Comparison of ENCODE assay signal across 25 cellular contexts in genomic region chr7:142263598-142264380, GRCh38. TPM values are rescaled to one million over a fixed set of nuclear protein-coding genes. Genes with fewer than 3 reads are reported as not detected.
DNase-seq lines count a peak whose midpoint lies in the region; FAIRE-seq and TF ChIP-seq lines count a peak whose summit lies in the region.
"Had no signal": no experiment of that assay in that cellular context is flagged by ENCODE, and none has a peak within 500 bp of the region (broad histone marks: within the 10 kb centered on the region; RNA-seq: fewer than 3 reads in every experiment).

No MANE protein-coding gene starts in this region.

- H3K14ac ChIP-seq in H9 (ENCODE audit: insufficient read depth, low read length) = no peak overlapping the region

- H3K4me2 ChIP-seq in Karpas-422 (ENCODE audit: low read depth, low read length, poor library complexity, severe bottlenecking) = no peak overlapping the region
- H3K4me2 ChIP-seq in H9 (ENCODE audit: insufficient read depth, insufficient read length, low read length) = no peak overlapping the region

- FAIRE-seq in bronchial epithelial cell (lab: Jason Lieb, UNC) = no peak

- H3K4me3 Mint-ChIP-seq in H9 = no peak overlapping the region
- H3K4me3 Mint-ChIP-seq: CD4-positive, alpha-beta memory T cell; IgD-negative memory B cell; natural killer cell; stimulated activated effector memory CD8-positive, alpha-beta T cell treated with anti-CD3 and anti-CD28 coated beads, Interleukin-12 subunit alpha, Interleukin-12 subunit beta, amount 100 ng/mL, for 72 hours had no signal

- no peak overlapping the region for H3K4ac ChIP-seq in H9 (ENCODE audit: low read depth, low read length)

- H3K27ac ChIP-seq in Karpas-422 (ENCODE audit: low read length) = no peak overlapping the region
- H3K27ac ChIP-seq in H9 (ENCODE audit: insufficient read length, low read depth, low read length) = no peak overlapping the region
- H3K27ac ChIP-seq: cardiac muscle cell, esophagus muscularis mucosa, heart left ventricle, prostate gland, thyroid gland had no signal

- peaks cover 8 to 9% of the 10 kb centered on the region in 2 experiments; a peak in 4 of 5 replicates for H3K9me3 Mint-ChIP-seq in H9
- H3K9me3 Mint-ChIP-seq: natural killer cell had no signal

- H2AFZ ChIP-seq in Karpas-422 (ENCODE audit: low read length) (no peak overlapping the region), H9 (ENCODE audit: low read length) (no peak overlapping the region)

- TF ChIP-seq CTCF in bronchial epithelial cell (IDR thresholded peaks at IDR 0.05; ENCODE audit: insufficient read depth, low read length, severe bottlenecking) = no peak
- TF ChIP-seq CTCF in H9 (conservative IDR thresholded peaks at IDR 0.05) = no peak

- no peaks in the 10 kb centered on the region for H3K9me2 ChIP-seq in Karpas-422 (replicated peaks; ENCODE audit: insufficient read depth, low read length)

- no peak overlapping the region for H4K8ac ChIP-seq in H9 (replicated peaks; ENCODE audit: insufficient read length, low read depth, low read length)

- H4K20me1 ChIP-seq in Karpas-422 (ENCODE audit: insufficient read depth, low read depth, low read length) (no peaks in the 10 kb centered on the region), H9 (ENCODE audit: control insufficient read depth, insufficient read depth, insufficient read length) (no peaks in the 10 kb centered on the region)

- no peak overlapping the region for H3T11ph ChIP-seq in H9 (ENCODE audit: low read length)

- no peaks in the 10 kb centered on the region for H3K23me2 ChIP-seq in H9 (ENCODE audit: insufficient read length, low read depth, low read length, poor library complexity, severe bottlenecking)

- H3K4me3 ChIP-seq in MG63 (no peak overlapping the region), bronchial epithelial cell (ENCODE audit: low read depth, low read length) (no peak overlapping the region), Karpas-422 (ENCODE audit: low read length) (no peak overlapping the region)
- H3K4me3 ChIP-seq: cardiac muscle cell, esophagus muscularis mucosa, heart left ventricle, prostate gland, thyroid gland had no signal

- no peaks in the 10 kb centered on the region for H3K79me1 ChIP-seq in H9 (ENCODE audit: insufficient read depth, low read depth, low read length, poor library complexity, severe bottlenecking)

- no peak overlapping the region for H2BK120ac ChIP-seq in H9 (ENCODE audit: low read depth, low read length, poor library complexity, severe bottlenecking)

- no peak overlapping the region for H3K27ac Mint-ChIP-seq in H9
- H3K27ac Mint-ChIP-seq: activated naive CD4-positive, alpha-beta T cell treated with anti-CD3 and anti-CD28 coated beads, Interleukin-2, amount 50 U/mL, for 72 hours; CD4-positive, alpha-beta memory T cell; IgD-negative memory B cell; natural killer cell; stimulated activated effector memory CD8-positive, alpha-beta T cell treated with anti-CD3 and anti-CD28 coated beads, Interleukin-12 subunit alpha, Interleukin-12 subunit beta, amount 100 ng/mL, for 72 hours had no signal

- H2BK15ac ChIP-seq in H9 (ENCODE audit: low read depth, low read length) = no peak overlapping the region

- H2BK5ac ChIP-seq in H9 (ENCODE audit: insufficient read length, low read length) = no peak overlapping the region

- H3K27me3 Mint-ChIP-seq in H9 (ENCODE audit: low read depth) = peaks cover 11% of the 10 kb centered on the region
- H3K27me3 Mint-ChIP-seq: IgD-negative memory B cell had no signal

- no peaks in the 10 kb centered on the region for H3K4me1 Mint-ChIP-seq in H9
- H3K4me1 Mint-ChIP-seq: CD4-positive, alpha-beta memory T cell; IgD-negative memory B cell; natural killer cell; stimulated activated effector memory CD8-positive, alpha-beta T cell treated with anti-CD3 and anti-CD28 coated beads, Interleukin-12 subunit alpha, Interleukin-12 subunit beta, amount 100 ng/mL, for 72 hours had no signal

- H3K9me3 ChIP-seq in MG63 = no peaks in the 10 kb centered on the region
- H3K9me3 ChIP-seq in Karpas-422 (ENCODE audit: low read length) = no peaks in the 10 kb centered on the region
- no peaks in the 10 kb centered on the region for H3K9me3 ChIP-seq in H9 (ENCODE audit: control insufficient read depth, low read depth, low read length)
- H3K9me3 ChIP-seq: esophagus muscularis mucosa, prostate gland, thyroid gland had no signal

- no peak overlapping the region for H2BK20ac ChIP-seq in H9 (ENCODE audit: low read depth, low read length, poor library complexity, severe bottlenecking)

- DNase-seq in COLO829 (ENCODE audit: low spot score) (peak; percentile 54), MG63 (peak; percentile 5), bronchial epithelial cell (ENCODE audit: low read depth) (peak; percentile 66), myocyte (ENCODE audit: low read depth) (peak; percentile 16), Karpas-422 (no peak), H9 (no peak), OCI-M1 (lab: John Stamatoyannopoulos, UW) (no peak)
- no peak for DNase-seq in activated CD4-positive, CD25-positive, alpha-beta regulatory T cell treated with anti-CD3 and anti-CD28 coated beads, Interleukin-2, amount 50 U/mL, for 72 hours
- DNase-seq: activated CD8-positive, alpha-beta memory T cell treated with anti-CD3 and anti-CD28 coated beads for 24 hours; CD4-positive, alpha-beta memory T cell; DMS79; heart left ventricle; MV-4-11; natural killer cell; NCI-H187 treated with DMSO at 0.1 percent for 48 hours; NCI-H446; Right ventricle myocardium superior; thyroid gland had no signal

- H3K27me3 ChIP-seq in MG63 = no peaks in the 10 kb centered on the region
- no peaks in the 10 kb centered on the region for H3K27me3 ChIP-seq in bronchial epithelial cell (ENCODE audit: control insufficient read depth, insufficient read depth, low read length)
- no peaks in the 10 kb centered on the region for H3K27me3 ChIP-seq in Karpas-422 (ENCODE audit: low read length)
- H3K27me3 ChIP-seq in H9 (ENCODE audit: insufficient read depth, low read length) = no peaks in the 10 kb centered on the region
- H3K27me3 ChIP-seq: cardiac muscle cell, esophagus muscularis mucosa, heart left ventricle, thyroid gland had no signal

- no peak overlapping the region for H3K23ac ChIP-seq in H9 (ENCODE audit: insufficient read length, low read depth, low read length)

- no peak overlapping the region for H3K9ac ChIP-seq in Karpas-422 (ENCODE audit: low read length)
- H3K9ac ChIP-seq in H9 (ENCODE audit: extremely low read depth, insufficient read length, low read length) = no peak overlapping the region

- WGBS in H9 (ENCODE audit: extremely low coverage, insufficient read length, low lambda C conversion rate) = no CpG with 5 or more reads among the region's 8 CpGs

- H4K91ac ChIP-seq in H9 (ENCODE audit: insufficient read length, low read depth, low read length) = no peak overlapping the region

- H2BK12ac ChIP-seq in H9 (ENCODE audit: insufficient read length, low read depth, low read length) = no peak overlapping the region

- H2AK5ac ChIP-seq in H9 (ENCODE audit: insufficient read length, low read length) = no peak overlapping the region

- H3K36me3 Mint-ChIP-seq in H9 (ENCODE audit: insufficient read depth in 1 of 3, low read depth in 3 of 3) = no peaks in the 10 kb centered on the region; a peak in 1 of 7 replicates
- H3K36me3 Mint-ChIP-seq: activated naive CD4-positive, alpha-beta T cell treated with anti-CD3 and anti-CD28 coated beads, Interleukin-2, amount 50 U/mL, for 72 hours; CD4-positive, alpha-beta memory T cell; IgD-negative memory B cell; natural killer cell; stimulated activated effector memory CD8-positive, alpha-beta T cell treated with anti-CD3 and anti-CD28 coated beads, Interleukin-12 subunit alpha, Interleukin-12 subunit beta, amount 100 ng/mL, for 72 hours had no signal

- H3K4me1 ChIP-seq in Karpas-422 (ENCODE audit: low read length) (no peaks in the 10 kb centered on the region), H9 (ENCODE audit: insufficient read depth, low read length) (no peaks in the 10 kb centered on the region)
- H3K4me1 ChIP-seq: esophagus muscularis mucosa, heart left ventricle, prostate gland, thyroid gland had no signal

- H4K5ac ChIP-seq in H9 (ENCODE audit: insufficient read length, low read depth, low read length) = no peak overlapping the region

- no peak overlapping the region for H3K18ac ChIP-seq in H9 (ENCODE audit: insufficient read length, low read depth, low read length)

- H3K36me3 ChIP-seq in MG63 (no peaks in the 10 kb centered on the region), bronchial epithelial cell (ENCODE audit: control insufficient read depth, insufficient read depth, low read length) (no peaks in the 10 kb centered on the region), Karpas-422 (ENCODE audit: insufficient read depth, low read length) (no peaks in the 10 kb centered on the region)
- H3K36me3 ChIP-seq: cardiac muscle cell, esophagus muscularis mucosa, heart left ventricle, prostate gland, thyroid gland had no signal

- H3K79me2 ChIP-seq in Karpas-422 (ENCODE audit: low read length) (no peaks in the 10 kb centered on the region), H9 (ENCODE audit: insufficient read depth, low read length) (no peaks in the 10 kb centered on the region)

- H3K56ac ChIP-seq in H9 (ENCODE audit: insufficient read length, low read depth, low read length) = no peak overlapping the region

RNA-seq across cellular contexts. Expression of gene PRSS58, which starts 5.9 kb away (rescaled TPM):
- total RNA-seq in MG63 (2014; rRNA removed; shearing (Covaris generic); ENCODE audit: low replicate concordance) = not detected in 2 replicates
- total RNA-seq in bronchial epithelial cell (not detected in 2 replicates), myocyte (not detected in 2 replicates), H9 (2021) (not detected in 2 replicates)
- not detected for polyA plus RNA-seq in myocyte (2012)
- total RNA-seq in Karpas-422 (2014; rRNA removed; shearing (Covaris generic); ENCODE audit: low replicate concordance) = not detected in 2 replicates
- total RNA-seq: activated naive CD4-positive, alpha-beta T cell treated with anti-CD3 and anti-CD28 coated beads, Interleukin-2, amount 50 U/mL, for 72 hours; cardiac muscle cell; CD4-positive, alpha-beta memory T cell; esophagus muscularis mucosa; heart left ventricle; natural killer cell; Right ventricle myocardium superior; T-helper 1 cell treated with Interleukin-12 subunit alpha and Interleukin-12 subunit beta and Interleukin-4 antibody, amounts not matched to agents 30 ng/mL and 1 ng/mL, for 36 hours; thyroid gland had no signal
- polyA plus RNA-seq: cardiac muscle cell; CD4-positive, alpha-beta memory T cell; heart left ventricle; IgD-negative memory B cell had no signal

Comparison
In these comparisons a context has a peak if more than half of its experiments do, and no peak if none do; other contexts are left out.
1. DNase-seq: peak in COLO829 (single experiment), MG63 (single experiment), bronchial epithelial cell (single experiment) and myocyte (single experiment); none in activated CD4-positive, CD25-positive, alpha-beta regulatory T cell treated with anti-CD3 and anti-CD28 coated beads, Interleukin-2, amount 50 U/mL, for 72 hours (single experiment), Karpas-422 (single experiment), H9 (single experiment) and OCI-M1 (single experiment).